Comparison of ENCODE assay signal across 1 cellular context in genomic region chr22:37849089-37849751, GRCh38.
TF ChIP-seq lines count a peak whose summit lies in the region.

Gene EIF3L (plus strand): TSS chr22:37849419. CDS start chr22:37849450, 31 bp downstream.

TF ChIP-seq in GM12878, 131 proteins besides CTCF, POLR2A, EP300 and RAD21 (continued from another document and continues in another):
- TF ChIP-seq REST (IDR thresholded peaks at IDR 0.05; ENCODE audit: low read depth, low read length) (no peak), TCF7 (IDR thresholded peaks at IDR 0.05; ENCODE audit: borderline replicate concordance) (no peak), CBX3 (IDR thresholded peaks at IDR 0.05; ENCODE audit: borderline replicate concordance, low read depth) (no peak), PBX3 (IDR thresholded peaks at IDR 0.05; ENCODE audit: insufficient replicate concordance, low read depth, low read length) (no peak), PRDM15 (CRISPR knock-in tag; IDR thresholded peaks at IDR 0.05) (no peak), E4F1 (IDR thresholded peaks at IDR 0.05; ENCODE audit: borderline replicate concordance, partially characterized antibody) (peak; percentile 61), NR2F1 (conservative IDR thresholded peaks at IDR 0.05) (no peak; the same call in 1 of the 2 replicates), RAD51 (IDR thresholded peaks at IDR 0.05) (no peak), ZBTB33 (IDR thresholded peaks at IDR 0.05) (no peak), NR2C2 (IDR thresholded peaks at IDR 0.05; ENCODE audit: borderline replicate concordance, control insufficient read depth, insufficient read length, low read depth) (no peak), EGR1 (IDR thresholded peaks at IDR 0.05; ENCODE audit: borderline replicate concordance in 1 of 2, low read depth in 2 of 2, low read length in 2 of 2) (0 out of 3 replicates have a peak, but pooled peaks of 1 of the 2 experiments have one; percentile 1), CHD4 (IDR thresholded peaks at IDR 0.05) (no peak), ZBED1 (IDR thresholded peaks at IDR 0.05; ENCODE audit: borderline replicate concordance) (no peak), SKIL (IDR thresholded peaks at IDR 0.05; ENCODE audit: low read depth, poor library complexity, severe bottlenecking) (no peak), SMARCA5 (IDR thresholded peaks at IDR 0.05) (0 out of 2 replicates have a peak, but pooled peaks have one; percentile 50), IRF4 (IDR thresholded peaks at IDR 0.05; ENCODE audit: low read depth, low read length) (no peak), CBFB (IDR thresholded peaks at IDR 0.05; ENCODE audit: low read depth) (peak; percentile 71; the same call in 1 of the 2 replicates), NBN (IDR thresholded peaks at IDR 0.05) (peak; percentile 81; the same call in 1 of the 2 replicates), BHLHE40 (IDR thresholded peaks at IDR 0.05; ENCODE audit: borderline replicate concordance in 1 of 2, low read depth in 2 of 2, low read length in 1 of 2) (no peak; a peak in 1 of 4 replicates), BCLAF1 (IDR thresholded peaks at IDR 0.05) (no peak), FOXM1 (IDR thresholded peaks at IDR 0.05; ENCODE audit: low read depth, low read length) (no peak), NR2C1 (IDR thresholded peaks at IDR 0.05) (peak; percentile 74), PAX8 (IDR thresholded peaks at IDR 0.05) (0 out of 2 replicates have a peak, but pooled peaks have one; percentile 78), POLR2AphosphoS5 (IDR thresholded peaks at IDR 0.05; ENCODE audit: low read length) (peak; percentile 97), ZNF24 (IDR thresholded peaks at IDR 0.05) (no peak), TARDBP (IDR thresholded peaks at IDR 0.05; ENCODE audit: borderline replicate concordance) (0 out of 2 replicates have a peak, but pooled peaks have one; percentile 48), YY1 (IDR thresholded peaks at IDR 0.05; ENCODE audit: low read depth, low read length) (peak; percentile 97), SUZ12 (IDR thresholded peaks at IDR 0.05; ENCODE audit: unreplicated experiment) (no peak), IKZF1 (conservative IDR thresholded peaks at IDR 0.05) (peak; percentile 93), ZNF384 (IDR thresholded peaks at IDR 0.05; ENCODE audit: borderline replicate concordance, low read depth, low read length) (no peak), NRF1 (conservative IDR thresholded peaks at IDR 0.05; ENCODE audit: low read depth, low read length) (peak; percentile 80), HDGF (IDR thresholded peaks at IDR 0.05) (no peak), E2F8 (IDR thresholded peaks at IDR 0.05; ENCODE audit: low read depth, partially characterized antibody) (peak; percentile 51), YBX1 (IDR thresholded peaks at IDR 0.05) (no peak)
